Comparison of ENCODE assay signal across 1 cellular context in the genomic region with DNA sequence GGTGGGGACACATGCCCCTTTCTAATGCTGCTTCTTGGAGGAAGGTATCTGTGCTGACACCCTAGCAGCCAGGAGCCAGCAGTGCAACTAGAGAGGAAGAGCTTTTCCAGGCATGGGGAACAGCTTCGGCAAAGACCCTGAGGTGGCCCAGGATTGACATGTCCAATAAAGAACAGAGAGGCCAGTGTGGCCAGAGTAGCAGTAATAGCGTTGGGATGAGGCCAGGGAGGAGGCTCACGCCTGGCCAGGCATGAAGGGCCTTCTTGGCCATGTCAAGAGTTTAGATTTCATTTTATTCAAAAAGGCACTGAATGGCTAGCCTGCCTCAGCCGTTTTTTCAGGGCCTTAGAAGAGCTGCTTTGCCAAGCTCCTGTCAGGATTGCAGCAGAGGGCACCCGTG.
TF ChIP-seq lines count a peak whose summit lies in the region.

No MANE protein-coding gene starts in this region.

TF ChIP-seq in HepG2, 621 proteins besides CTCF, POLR2A, EP300 and RAD21 (continued from another document and continues in another):
- TF ChIP-seq, protein P1, sequence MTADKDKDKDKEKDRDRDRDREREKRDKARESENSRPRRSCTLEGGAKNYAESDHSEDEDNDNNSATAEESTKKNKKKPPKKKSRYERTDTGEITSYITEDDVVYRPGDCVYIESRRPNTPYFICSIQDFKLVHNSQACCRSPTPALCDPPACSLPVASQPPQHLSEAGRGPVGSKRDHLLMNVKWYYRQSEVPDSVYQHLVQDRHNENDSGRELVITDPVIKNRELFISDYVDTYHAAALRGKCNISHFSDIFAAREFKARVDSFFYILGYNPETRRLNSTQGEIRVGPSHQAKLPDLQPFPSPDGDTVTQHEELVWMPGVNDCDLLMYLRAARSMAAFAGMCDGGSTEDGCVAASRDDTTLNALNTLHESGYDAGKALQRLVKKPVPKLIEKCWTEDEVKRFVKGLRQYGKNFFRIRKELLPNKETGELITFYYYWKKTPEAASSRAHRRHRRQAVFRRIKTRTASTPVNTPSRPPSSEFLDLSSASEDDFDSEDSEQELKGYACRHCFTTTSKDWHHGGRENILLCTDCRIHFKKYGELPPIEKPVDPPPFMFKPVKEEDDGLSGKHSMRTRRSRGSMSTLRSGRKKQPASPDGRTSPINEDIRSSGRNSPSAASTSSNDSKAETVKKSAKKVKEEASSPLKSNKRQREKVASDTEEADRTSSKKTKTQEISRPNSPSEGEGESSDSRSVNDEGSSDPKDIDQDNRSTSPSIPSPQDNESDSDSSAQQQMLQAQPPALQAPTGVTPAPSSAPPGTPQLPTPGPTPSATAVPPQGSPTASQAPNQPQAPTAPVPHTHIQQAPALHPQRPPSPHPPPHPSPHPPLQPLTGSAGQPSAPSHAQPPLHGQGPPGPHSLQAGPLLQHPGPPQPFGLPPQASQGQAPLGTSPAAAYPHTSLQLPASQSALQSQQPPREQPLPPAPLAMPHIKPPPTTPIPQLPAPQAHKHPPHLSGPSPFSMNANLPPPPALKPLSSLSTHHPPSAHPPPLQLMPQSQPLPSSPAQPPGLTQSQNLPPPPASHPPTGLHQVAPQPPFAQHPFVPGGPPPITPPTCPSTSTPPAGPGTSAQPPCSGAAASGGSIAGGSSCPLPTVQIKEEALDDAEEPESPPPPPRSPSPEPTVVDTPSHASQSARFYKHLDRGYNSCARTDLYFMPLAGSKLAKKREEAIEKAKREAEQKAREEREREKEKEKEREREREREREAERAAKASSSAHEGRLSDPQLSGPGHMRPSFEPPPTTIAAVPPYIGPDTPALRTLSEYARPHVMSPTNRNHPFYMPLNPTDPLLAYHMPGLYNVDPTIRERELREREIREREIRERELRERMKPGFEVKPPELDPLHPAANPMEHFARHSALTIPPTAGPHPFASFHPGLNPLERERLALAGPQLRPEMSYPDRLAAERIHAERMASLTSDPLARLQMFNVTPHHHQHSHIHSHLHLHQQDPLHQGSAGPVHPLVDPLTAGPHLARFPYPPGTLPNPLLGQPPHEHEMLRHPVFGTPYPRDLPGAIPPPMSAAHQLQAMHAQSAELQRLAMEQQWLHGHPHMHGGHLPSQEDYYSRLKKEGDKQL (CRISPR knock-in tag; IDR thresholded peaks at IDR 0.05; ENCODE audit: low read depth) = no peak
- TF ChIP-seq ZNF776 (CRISPR knock-in tag; IDR thresholded peaks at IDR 0.05) = no peak
- TF ChIP-seq ATM (IDR thresholded peaks at IDR 0.05; ENCODE audit: borderline replicate concordance) = no peak
- TF ChIP-seq KLF6 (CRISPR knock-in tag; IDR thresholded peaks at IDR 0.05) = 0 out of 2 replicates have a peak, but pooled peaks have one; percentile 0
- TF ChIP-seq, protein P2, sequence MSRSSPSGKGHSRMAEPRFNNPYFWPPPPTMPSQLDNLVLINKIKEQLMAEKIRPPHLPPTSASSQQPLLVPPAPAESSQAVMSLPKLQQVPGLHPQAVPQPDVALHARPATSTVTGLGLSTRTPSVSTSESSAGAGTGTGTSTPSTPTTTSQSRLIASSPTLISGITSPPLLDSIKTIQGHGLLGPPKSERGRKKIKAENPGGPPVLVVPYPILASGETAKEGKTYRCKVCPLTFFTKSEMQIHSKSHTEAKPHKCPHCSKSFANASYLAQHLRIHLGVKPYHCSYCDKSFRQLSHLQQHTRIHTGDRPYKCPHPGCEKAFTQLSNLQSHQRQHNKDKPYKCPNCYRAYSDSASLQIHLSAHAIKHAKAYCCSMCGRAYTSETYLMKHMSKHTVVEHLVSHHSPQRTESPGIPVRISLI (CRISPR knock-in tag; IDR thresholded peaks at IDR 0.05; ENCODE audit: borderline replicate concordance) = peak; percentile 55; the same call in 1 of the 2 replicates
- no peak for TF ChIP-seq HNF4G (IDR thresholded peaks at IDR 0.05; ENCODE audit: borderline replicate concordance, low read depth, low read length)
- no peak for TF ChIP-seq HNF4G (CRISPR knock-in tag; IDR thresholded peaks at IDR 0.05; ENCODE audit: borderline replicate concordance, low read depth)
- no peak for TF ChIP-seq RARG (CRISPR knock-in tag; IDR thresholded peaks at IDR 0.05; ENCODE audit: low read depth)
- TF ChIP-seq RAD51 (IDR thresholded peaks at IDR 0.05; ENCODE audit: borderline replicate concordance) = no peak
- 0 out of 2 replicates have a peak, but pooled peaks have one; percentile 3 for TF ChIP-seq YEATS2 (CRISPR knock-in tag; IDR thresholded peaks at IDR 0.05; ENCODE audit: borderline replicate concordance)
- TF ChIP-seq, protein P3, sequence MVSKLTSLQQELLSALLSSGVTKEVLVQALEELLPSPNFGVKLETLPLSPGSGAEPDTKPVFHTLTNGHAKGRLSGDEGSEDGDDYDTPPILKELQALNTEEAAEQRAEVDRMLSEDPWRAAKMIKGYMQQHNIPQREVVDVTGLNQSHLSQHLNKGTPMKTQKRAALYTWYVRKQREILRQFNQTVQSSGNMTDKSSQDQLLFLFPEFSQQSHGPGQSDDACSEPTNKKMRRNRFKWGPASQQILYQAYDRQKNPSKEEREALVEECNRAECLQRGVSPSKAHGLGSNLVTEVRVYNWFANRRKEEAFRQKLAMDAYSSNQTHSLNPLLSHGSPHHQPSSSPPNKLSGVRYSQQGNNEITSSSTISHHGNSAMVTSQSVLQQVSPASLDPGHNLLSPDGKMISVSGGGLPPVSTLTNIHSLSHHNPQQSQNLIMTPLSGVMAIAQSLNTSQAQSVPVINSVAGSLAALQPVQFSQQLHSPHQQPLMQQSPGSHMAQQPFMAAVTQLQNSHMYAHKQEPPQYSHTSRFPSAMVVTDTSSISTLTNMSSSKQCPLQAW (CRISPR knock-in tag; IDR thresholded peaks at IDR 0.05) = peak; percentile 8; the same call in 1 of the 2 replicates
- TF ChIP-seq, protein P4, sequence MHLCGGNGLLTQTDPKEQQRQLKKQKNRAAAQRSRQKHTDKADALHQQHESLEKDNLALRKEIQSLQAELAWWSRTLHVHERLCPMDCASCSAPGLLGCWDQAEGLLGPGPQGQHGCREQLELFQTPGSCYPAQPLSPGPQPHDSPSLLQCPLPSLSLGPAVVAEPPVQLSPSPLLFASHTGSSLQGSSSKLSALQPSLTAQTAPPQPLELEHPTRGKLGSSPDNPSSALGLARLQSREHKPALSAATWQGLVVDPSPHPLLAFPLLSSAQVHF (CRISPR knock-in tag; IDR thresholded peaks at IDR 0.05) = no peak
- no peak for TF ChIP-seq ZNF354B (CRISPR knock-in tag; IDR thresholded peaks at IDR 0.05)
- TF ChIP-seq ZNF232 (CRISPR knock-in tag; IDR thresholded peaks at IDR 0.05; ENCODE audit: borderline replicate concordance) = no peak
- TF ChIP-seq JUN (CRISPR knock-in tag; IDR thresholded peaks at IDR 0.05) = no peak
- 0 out of 2 replicates have a peak, but pooled peaks have one; percentile 53 for TF ChIP-seq ZNF224 (CRISPR knock-in tag; IDR thresholded peaks at IDR 0.05)
- no peak for TF ChIP-seq ZNF713 (CRISPR knock-in tag; IDR thresholded peaks at IDR 0.05)
- TF ChIP-seq ZC3H4 (CRISPR knock-in tag; IDR thresholded peaks at IDR 0.05; ENCODE audit: borderline replicate concordance) = no peak
- TF ChIP-seq FOXJ3 (CRISPR knock-in tag; IDR thresholded peaks at IDR 0.05; ENCODE audit: borderline replicate concordance) = no peak
- TF ChIP-seq ZNF616 (CRISPR knock-in tag; IDR thresholded peaks at IDR 0.05; ENCODE audit: low read depth) = no peak
- TF ChIP-seq ZNF160 (CRISPR knock-in tag; IDR thresholded peaks at IDR 0.05) = no peak
- TF ChIP-seq ZNF891 (CRISPR knock-in tag; IDR thresholded peaks at IDR 0.05) = peak; percentile 47; the same call in 1 of the 2 replicates
- TF ChIP-seq ZNF138 (CRISPR knock-in tag; IDR thresholded peaks at IDR 0.05; ENCODE audit: low read depth) = no peak
- no peak for TF ChIP-seq HOXA7 (CRISPR knock-in tag; IDR thresholded peaks at IDR 0.05)
- no peak for TF ChIP-seq ZNF20 (CRISPR knock-in tag; IDR thresholded peaks at IDR 0.05)
- TF ChIP-seq TARDBP (CRISPR knock-in tag; IDR thresholded peaks at IDR 0.05) = no peak
- TF ChIP-seq ZNF331 (CRISPR knock-in tag; IDR thresholded peaks at IDR 0.05) = no peak
- TF ChIP-seq ZFP36L2 (CRISPR knock-in tag; IDR thresholded peaks at IDR 0.05) = no peak
- no peak for TF ChIP-seq RFXANK (CRISPR knock-in tag; IDR thresholded peaks at IDR 0.05)
- TF ChIP-seq HMG20A (CRISPR knock-in tag; IDR thresholded peaks at IDR 0.05; ENCODE audit: borderline replicate concordance) = no peak
- TF ChIP-seq, protein P5, sequence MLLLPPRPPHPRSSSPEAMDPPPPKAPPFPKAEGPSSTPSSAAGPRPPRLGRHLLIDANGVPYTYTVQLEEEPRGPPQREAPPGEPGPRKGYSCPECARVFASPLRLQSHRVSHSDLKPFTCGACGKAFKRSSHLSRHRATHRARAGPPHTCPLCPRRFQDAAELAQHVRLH (CRISPR knock-in tag; IDR thresholded peaks at IDR 0.05; ENCODE audit: borderline replicate concordance, low read depth) = no peak
- no peak for TF ChIP-seq ZNF83 (CRISPR knock-in tag; IDR thresholded peaks at IDR 0.05; ENCODE audit: borderline replicate concordance)
- no peak for TF ChIP-seq RFX5 (IDR thresholded peaks at IDR 0.05; ENCODE audit: low read depth, low read length)
- no peak for TF ChIP-seq ZNF12 (CRISPR knock-in tag; IDR thresholded peaks at IDR 0.05)
- no peak for TF ChIP-seq CAMTA2 (CRISPR knock-in tag; IDR thresholded peaks at IDR 0.05; ENCODE audit: borderline replicate concordance)
- TF ChIP-seq DNMT3B (CRISPR knock-in tag; conservative IDR thresholded peaks at IDR 0.05) = no peak
- no peak for TF ChIP-seq ZNF33A (CRISPR knock-in tag; IDR thresholded peaks at IDR 0.05; ENCODE audit: borderline replicate concordance)
- TF ChIP-seq ZSCAN21 (CRISPR knock-in tag; IDR thresholded peaks at IDR 0.05; ENCODE audit: borderline replicate concordance) = no peak
- TF ChIP-seq ZNF878 (CRISPR knock-in tag; IDR thresholded peaks at IDR 0.05) = 0 out of 2 replicates have a peak, but pooled peaks have one; percentile 34
- TF ChIP-seq, protein P6, sequence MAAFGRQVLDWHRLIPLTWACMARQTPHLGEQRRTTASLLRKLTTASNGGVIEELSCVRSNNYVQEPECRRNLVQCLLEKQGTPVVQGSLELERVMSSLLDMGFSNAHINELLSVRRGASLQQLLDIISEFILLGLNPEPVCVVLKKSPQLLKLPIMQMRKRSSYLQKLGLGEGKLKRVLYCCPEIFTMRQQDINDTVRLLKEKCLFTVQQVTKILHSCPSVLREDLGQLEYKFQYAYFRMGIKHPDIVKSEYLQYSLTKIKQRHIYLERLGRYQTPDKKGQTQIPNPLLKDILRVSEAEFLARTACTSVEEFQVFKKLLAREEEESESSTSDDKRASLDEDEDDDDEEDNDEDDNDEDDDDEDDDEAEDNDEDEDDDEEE (CRISPR knock-in tag; IDR thresholded peaks at IDR 0.05) = no peak
- TF ChIP-seq, protein P7, sequence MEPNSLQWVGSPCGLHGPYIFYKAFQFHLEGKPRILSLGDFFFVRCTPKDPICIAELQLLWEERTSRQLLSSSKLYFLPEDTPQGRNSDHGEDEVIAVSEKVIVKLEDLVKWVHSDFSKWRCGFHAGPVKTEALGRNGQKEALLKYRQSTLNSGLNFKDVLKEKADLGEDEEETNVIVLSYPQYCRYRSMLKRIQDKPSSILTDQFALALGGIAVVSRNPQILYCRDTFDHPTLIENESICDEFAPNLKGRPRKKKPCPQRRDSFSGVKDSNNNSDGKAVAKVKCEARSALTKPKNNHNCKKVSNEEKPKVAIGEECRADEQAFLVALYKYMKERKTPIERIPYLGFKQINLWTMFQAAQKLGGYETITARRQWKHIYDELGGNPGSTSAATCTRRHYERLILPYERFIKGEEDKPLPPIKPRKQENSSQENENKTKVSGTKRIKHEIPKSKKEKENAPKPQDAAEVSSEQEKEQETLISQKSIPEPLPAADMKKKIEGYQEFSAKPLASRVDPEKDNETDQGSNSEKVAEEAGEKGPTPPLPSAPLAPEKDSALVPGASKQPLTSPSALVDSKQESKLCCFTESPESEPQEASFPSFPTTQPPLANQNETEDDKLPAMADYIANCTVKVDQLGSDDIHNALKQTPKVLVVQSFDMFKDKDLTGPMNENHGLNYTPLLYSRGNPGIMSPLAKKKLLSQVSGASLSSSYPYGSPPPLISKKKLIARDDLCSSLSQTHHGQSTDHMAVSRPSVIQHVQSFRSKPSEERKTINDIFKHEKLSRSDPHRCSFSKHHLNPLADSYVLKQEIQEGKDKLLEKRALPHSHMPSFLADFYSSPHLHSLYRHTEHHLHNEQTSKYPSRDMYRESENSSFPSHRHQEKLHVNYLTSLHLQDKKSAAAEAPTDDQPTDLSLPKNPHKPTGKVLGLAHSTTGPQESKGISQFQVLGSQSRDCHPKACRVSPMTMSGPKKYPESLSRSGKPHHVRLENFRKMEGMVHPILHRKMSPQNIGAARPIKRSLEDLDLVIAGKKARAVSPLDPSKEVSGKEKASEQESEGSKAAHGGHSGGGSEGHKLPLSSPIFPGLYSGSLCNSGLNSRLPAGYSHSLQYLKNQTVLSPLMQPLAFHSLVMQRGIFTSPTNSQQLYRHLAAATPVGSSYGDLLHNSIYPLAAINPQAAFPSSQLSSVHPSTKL (CRISPR knock-in tag; IDR thresholded peaks at IDR 0.05) = no peak
- no peak for TF ChIP-seq ZNF430 (CRISPR knock-in tag; IDR thresholded peaks at IDR 0.05)
- no peak for TF ChIP-seq TBL1XR1 (IDR thresholded peaks at IDR 0.05; ENCODE audit: borderline replicate concordance, low read length, partially characterized antibody)
- TF ChIP-seq ZNF772 (CRISPR knock-in tag; IDR thresholded peaks at IDR 0.05) = no peak
- TF ChIP-seq, protein P8, sequence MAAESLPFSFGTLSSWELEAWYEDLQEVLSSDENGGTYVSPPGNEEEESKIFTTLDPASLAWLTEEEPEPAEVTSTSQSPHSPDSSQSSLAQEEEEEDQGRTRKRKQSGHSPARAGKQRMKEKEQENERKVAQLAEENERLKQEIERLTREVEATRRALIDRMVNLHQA (CRISPR knock-in tag; IDR thresholded peaks at IDR 0.05) = no peak
- no peak for TF ChIP-seq MZF1 (CRISPR knock-in tag; IDR thresholded peaks at IDR 0.05; ENCODE audit: borderline replicate concordance)
- no peak for TF ChIP-seq ZFP36 (IDR thresholded peaks at IDR 0.05; ENCODE audit: borderline replicate concordance, low read depth, low read length, partially characterized antibody)
- TF ChIP-seq ZNF263 (CRISPR knock-in tag; IDR thresholded peaks at IDR 0.05) = no peak
- TF ChIP-seq, protein P9, sequence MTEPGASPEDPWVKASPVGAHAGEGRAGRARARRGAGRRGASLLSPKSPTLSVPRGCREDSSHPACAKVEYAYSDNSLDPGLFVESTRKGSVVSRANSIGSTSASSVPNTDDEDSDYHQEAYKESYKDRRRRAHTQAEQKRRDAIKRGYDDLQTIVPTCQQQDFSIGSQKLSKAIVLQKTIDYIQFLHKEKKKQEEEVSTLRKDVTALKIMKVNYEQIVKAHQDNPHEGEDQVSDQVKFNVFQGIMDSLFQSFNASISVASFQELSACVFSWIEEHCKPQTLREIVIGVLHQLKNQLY (CRISPR knock-in tag; IDR thresholded peaks at IDR 0.05) = no peak
- no peak for TF ChIP-seq TBP (CRISPR knock-in tag; IDR thresholded peaks at IDR 0.05)
- TF ChIP-seq HNRNPL (IDR thresholded peaks at IDR 0.05; ENCODE audit: low read depth, low read length) = no peak
